In the genomic region with DNA sequence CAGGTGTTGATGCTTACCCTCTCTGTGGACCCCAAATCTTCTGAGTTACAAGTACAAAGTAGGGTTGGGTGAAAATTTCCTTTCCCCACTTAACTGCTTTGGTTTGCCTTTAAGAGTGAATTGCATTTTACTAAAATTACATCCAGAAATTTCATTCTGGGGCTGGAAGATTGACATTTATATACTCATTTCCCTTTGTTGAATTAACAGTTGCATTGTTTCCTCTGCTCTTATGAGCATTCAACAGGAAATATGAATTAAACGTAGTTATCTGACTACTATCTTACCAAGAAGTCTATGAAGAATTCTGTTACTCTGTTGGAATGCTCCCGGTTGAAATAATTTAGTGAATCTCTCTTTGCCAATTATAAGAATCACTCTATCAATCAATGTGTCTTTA, we compare ENCODE assay signal across 7 cellular contexts.
"Had no signal": no experiment of that assay in that cellular context is flagged by ENCODE, and none has a peak within 500 bp of the region (broad histone marks: within the 10 kb centered on the region; RNA-seq: fewer than 3 reads in every experiment).

No MANE protein-coding gene starts in this region.

- H3K4me3 ChIP-seq: K562 had no signal

- H3K4me2 ChIP-seq: KMS-11 had no signal

- H3K27ac ChIP-seq: HL-60, KMS-11 had no signal

- ATAC-seq: HepG2, K562 had no signal

- DNase-seq: IMR-90, KBM-7, KG1 had no signal
